Comparison of ENCODE assay signal across 1 cellular context in genomic region chr9:113650207-113651131, GRCh38.
TF ChIP-seq lines count a peak whose summit lies in the region.

No MANE protein-coding gene starts in this region.

TF ChIP-seq in HepG2, 621 proteins besides CTCF, POLR2A, EP300 and RAD21 (continued from another document and continues in another):
- TF ChIP-seq NR2C2 (CRISPR knock-in tag; IDR thresholded peaks at IDR 0.05; ENCODE audit: borderline replicate concordance) (peak; percentile 70), ZNF224 (CRISPR knock-in tag; IDR thresholded peaks at IDR 0.05) (0 out of 2 replicates have a peak, but pooled peaks have one; percentile 56), ZNF644 (CRISPR knock-in tag; IDR thresholded peaks at IDR 0.05; ENCODE audit: low read depth) (peak; percentile 76), ZNF605 (CRISPR knock-in tag; IDR thresholded peaks at IDR 0.05) (peak; percentile 81), NFKB2 (CRISPR knock-in tag; IDR thresholded peaks at IDR 0.05; ENCODE audit: borderline replicate concordance) (peak; percentile 59; the same call in 1 of the 2 replicates), ADNP (CRISPR knock-in tag; IDR thresholded peaks at IDR 0.05) (peak; percentile 58; the same call in 1 of the 2 replicates), CCAR2 (optimal IDR thresholded peaks at IDR 0.05; ENCODE audit: low read depth, low read length) (no peak), ATF7-NPFF (CRISPR knock-in tag; IDR thresholded peaks at IDR 0.05; ENCODE audit: low read depth) (0 out of 2 replicates have a peak, but pooled peaks have one; percentile 22), SMC3 (IDR thresholded peaks at IDR 0.05; ENCODE audit: low read length) (peak; percentile 7; the same call in 1 of the 2 replicates), TCF7L2 (IDR thresholded peaks at IDR 0.05; ENCODE audit: low read depth, low read length) (no peak), ETV6 (CRISPR knock-in tag; conservative IDR thresholded peaks at IDR 0.05) (no peak), ZNF746 (CRISPR knock-in tag; IDR thresholded peaks at IDR 0.05) (no peak), MAFG (CRISPR knock-in tag; IDR thresholded peaks at IDR 0.05) (no peak), ZNF296 (CRISPR knock-in tag; conservative IDR thresholded peaks at IDR 0.05) (no peak; the same call in 1 of the 2 replicates), ARID3A (IDR thresholded peaks at IDR 0.05; ENCODE audit: low read depth, low read length) (no peak), ZNF660 (CRISPR knock-in tag; IDR thresholded peaks at IDR 0.05; ENCODE audit: borderline replicate concordance, low read depth) (no peak), REXO4 (CRISPR knock-in tag; IDR thresholded peaks at IDR 0.05; ENCODE audit: borderline replicate concordance) (no peak), HES4 (CRISPR knock-in tag; IDR thresholded peaks at IDR 0.05; ENCODE audit: borderline replicate concordance) (peak; percentile 74; the same call in 1 of the 2 replicates), ZSCAN31 (CRISPR knock-in tag; IDR thresholded peaks at IDR 0.05; ENCODE audit: low read depth) (peak; percentile 78; the same call in 1 of the 2 replicates), ZNF282 (IDR thresholded peaks at IDR 0.05; ENCODE audit: partially characterized antibody) (no peak), ONECUT2 (CRISPR knock-in tag; IDR thresholded peaks at IDR 0.05) (peak; percentile 95), MXD3 (CRISPR knock-in tag; IDR thresholded peaks at IDR 0.05) (peak; percentile 33; the same call in 1 of the 2 replicates), BRD4 (CRISPR knock-in tag; IDR thresholded peaks at IDR 0.05) (peak; percentile 35; the same call in 1 of the 2 replicates), KDM5A (IDR thresholded peaks at IDR 0.05; ENCODE audit: borderline replicate concordance, low read length) (peak; percentile 43; the same call in 1 of the 2 replicates), ARNT (IDR thresholded peaks at IDR 0.05) (no peak), ZBTB1 (CRISPR knock-in tag; IDR thresholded peaks at IDR 0.05; ENCODE audit: borderline replicate concordance) (no peak), ZNF382 (CRISPR knock-in tag; IDR thresholded peaks at IDR 0.05; ENCODE audit: borderline replicate concordance) (no peak), FOXO1 (CRISPR knock-in tag; IDR thresholded peaks at IDR 0.05) (peak; percentile 58; the same call in 1 of the 2 replicates), CBX5 (CRISPR knock-in tag; IDR thresholded peaks at IDR 0.05; ENCODE audit: borderline replicate concordance) (peak; percentile 21; the same call in 1 of the 2 replicates), ZNF235 (CRISPR knock-in tag; IDR thresholded peaks at IDR 0.05; ENCODE audit: borderline replicate concordance) (no peak), MEF2D (CRISPR knock-in tag; IDR thresholded peaks at IDR 0.05) (peak; percentile 98), ZNF687 (CRISPR knock-in tag; IDR thresholded peaks at IDR 0.05) (peak; percentile 99), SATB2 (CRISPR knock-in tag; IDR thresholded peaks at IDR 0.05) (0 out of 2 replicates have a peak, but pooled peaks have one; percentile 48), MED8 (CRISPR knock-in tag; IDR thresholded peaks at IDR 0.05; ENCODE audit: insufficient replicate concordance) (no peak), SRSF9 (IDR thresholded peaks at IDR 0.05; ENCODE audit: borderline replicate concordance, insufficient read depth, low read depth, low read length, poor library complexity, severe bottlenecking) (no peak)
- TF ChIP-seq, protein P1, sequence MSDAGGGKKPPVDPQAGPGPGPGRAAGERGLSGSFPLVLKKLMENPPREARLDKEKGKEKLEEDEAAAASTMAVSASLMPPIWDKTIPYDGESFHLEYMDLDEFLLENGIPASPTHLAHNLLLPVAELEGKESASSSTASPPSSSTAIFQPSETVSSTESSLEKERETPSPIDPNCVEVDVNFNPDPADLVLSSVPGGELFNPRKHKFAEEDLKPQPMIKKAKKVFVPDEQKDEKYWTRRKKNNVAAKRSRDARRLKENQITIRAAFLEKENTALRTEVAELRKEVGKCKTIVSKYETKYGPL (CRISPR knock-in tag; IDR thresholded peaks at IDR 0.05): no peak
- TF ChIP-seq, protein P2, sequence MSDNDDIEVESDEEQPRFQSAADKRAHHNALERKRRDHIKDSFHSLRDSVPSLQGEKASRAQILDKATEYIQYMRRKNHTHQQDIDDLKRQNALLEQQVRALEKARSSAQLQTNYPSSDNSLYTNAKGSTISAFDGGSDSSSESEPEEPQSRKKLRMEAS (IDR thresholded peaks at IDR 0.05): peak; percentile 97
- TF ChIP-seq, protein P3, sequence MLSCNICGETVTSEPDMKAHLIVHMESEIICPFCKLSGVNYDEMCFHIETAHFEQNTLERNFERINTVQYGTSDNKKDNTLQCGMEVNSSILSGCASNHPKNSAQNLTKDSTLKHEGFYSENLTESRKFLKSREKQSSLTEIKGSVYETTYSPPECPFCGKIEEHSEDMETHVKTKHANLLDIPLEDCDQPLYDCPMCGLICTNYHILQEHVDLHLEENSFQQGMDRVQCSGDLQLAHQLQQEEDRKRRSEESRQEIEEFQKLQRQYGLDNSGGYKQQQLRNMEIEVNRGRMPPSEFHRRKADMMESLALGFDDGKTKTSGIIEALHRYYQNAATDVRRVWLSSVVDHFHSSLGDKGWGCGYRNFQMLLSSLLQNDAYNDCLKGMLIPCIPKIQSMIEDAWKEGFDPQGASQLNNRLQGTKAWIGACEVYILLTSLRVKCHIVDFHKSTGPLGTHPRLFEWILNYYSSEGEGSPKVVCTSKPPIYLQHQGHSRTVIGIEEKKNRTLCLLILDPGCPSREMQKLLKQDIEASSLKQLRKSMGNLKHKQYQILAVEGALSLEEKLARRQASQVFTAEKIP (CRISPR knock-in tag; IDR thresholded peaks at IDR 0.05; ENCODE audit: borderline replicate concordance): no peak
- TF ChIP-seq, protein P4, sequence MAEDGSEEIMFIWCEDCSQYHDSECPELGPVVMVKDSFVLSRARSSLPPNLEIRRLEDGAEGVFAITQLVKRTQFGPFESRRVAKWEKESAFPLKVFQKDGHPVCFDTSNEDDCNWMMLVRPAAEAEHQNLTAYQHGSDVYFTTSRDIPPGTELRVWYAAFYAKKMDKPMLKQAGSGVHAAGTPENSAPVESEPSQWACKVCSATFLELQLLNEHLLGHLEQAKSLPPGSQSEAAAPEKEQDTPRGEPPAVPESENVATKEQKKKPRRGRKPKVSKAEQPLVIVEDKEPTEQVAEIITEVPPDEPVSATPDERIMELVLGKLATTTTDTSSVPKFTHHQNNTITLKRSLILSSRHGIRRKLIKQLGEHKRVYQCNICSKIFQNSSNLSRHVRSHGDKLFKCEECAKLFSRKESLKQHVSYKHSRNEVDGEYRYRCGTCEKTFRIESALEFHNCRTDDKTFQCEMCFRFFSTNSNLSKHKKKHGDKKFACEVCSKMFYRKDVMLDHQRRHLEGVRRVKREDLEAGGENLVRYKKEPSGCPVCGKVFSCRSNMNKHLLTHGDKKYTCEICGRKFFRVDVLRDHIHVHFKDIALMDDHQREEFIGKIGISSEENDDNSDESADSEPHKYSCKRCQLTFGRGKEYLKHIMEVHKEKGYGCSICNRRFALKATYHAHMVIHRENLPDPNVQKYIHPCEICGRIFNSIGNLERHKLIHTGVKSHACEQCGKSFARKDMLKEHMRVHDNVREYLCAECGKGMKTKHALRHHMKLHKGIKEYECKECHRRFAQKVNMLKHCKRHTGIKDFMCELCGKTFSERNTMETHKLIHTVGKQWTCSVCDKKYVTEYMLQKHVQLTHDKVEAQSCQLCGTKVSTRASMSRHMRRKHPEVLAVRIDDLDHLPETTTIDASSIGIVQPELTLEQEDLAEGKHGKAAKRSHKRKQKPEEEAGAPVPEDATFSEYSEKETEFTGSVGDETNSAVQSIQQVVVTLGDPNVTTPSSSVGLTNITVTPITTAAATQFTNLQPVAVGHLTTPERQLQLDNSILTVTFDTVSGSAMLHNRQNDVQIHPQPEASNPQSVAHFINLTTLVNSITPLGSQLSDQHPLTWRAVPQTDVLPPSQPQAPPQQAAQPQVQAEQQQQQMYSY (CRISPR knock-in tag; IDR thresholded peaks at IDR 0.05): no peak
- TF ChIP-seq, protein P5, sequence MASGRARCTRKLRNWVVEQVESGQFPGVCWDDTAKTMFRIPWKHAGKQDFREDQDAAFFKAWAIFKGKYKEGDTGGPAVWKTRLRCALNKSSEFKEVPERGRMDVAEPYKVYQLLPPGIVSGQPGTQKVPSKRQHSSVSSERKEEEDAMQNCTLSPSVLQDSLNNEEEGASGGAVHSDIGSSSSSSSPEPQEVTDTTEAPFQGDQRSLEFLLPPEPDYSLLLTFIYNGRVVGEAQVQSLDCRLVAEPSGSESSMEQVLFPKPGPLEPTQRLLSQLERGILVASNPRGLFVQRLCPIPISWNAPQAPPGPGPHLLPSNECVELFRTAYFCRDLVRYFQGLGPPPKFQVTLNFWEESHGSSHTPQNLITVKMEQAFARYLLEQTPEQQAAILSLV (CRISPR knock-in tag; IDR thresholded peaks at IDR 0.05; ENCODE audit: borderline replicate concordance): peak; percentile 60; the same call in 1 of the 2 replicates
- TF ChIP-seq, protein P6, sequence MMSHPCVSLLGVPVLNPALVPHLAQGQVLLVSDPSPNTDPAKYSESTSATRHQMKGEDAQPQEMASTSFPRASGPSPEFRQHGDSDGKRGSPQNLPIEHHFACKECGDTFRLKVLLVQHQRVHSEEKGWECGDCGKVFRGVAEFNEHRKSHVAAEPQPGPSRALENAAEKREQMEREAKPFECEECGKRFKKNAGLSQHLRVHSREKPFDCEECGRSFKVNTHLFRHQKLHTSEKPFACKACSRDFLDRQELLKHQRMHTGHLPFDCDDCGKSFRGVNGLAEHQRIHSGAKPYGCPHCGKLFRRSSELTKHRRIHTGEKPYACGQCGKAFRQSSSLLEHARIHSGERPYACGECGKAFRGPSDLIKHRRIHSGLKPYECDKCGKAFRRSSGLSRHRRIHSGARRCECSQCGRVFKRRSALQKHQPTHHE (CRISPR knock-in tag; IDR thresholded peaks at IDR 0.05; ENCODE audit: borderline replicate concordance): no peak; the same call in 1 of the 2 replicates
- TF ChIP-seq, protein P7, sequence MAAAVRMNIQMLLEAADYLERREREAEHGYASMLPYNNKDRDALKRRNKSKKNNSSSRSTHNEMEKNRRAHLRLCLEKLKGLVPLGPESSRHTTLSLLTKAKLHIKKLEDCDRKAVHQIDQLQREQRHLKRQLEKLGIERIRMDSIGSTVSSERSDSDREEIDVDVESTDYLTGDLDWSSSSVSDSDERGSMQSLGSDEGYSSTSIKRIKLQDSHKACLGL (CRISPR knock-in tag; IDR thresholded peaks at IDR 0.05): peak; percentile 44; the same call in 1 of the 2 replicates
